Comparison of ENCODE assay signal across 25 cellular contexts in the genomic region with DNA sequence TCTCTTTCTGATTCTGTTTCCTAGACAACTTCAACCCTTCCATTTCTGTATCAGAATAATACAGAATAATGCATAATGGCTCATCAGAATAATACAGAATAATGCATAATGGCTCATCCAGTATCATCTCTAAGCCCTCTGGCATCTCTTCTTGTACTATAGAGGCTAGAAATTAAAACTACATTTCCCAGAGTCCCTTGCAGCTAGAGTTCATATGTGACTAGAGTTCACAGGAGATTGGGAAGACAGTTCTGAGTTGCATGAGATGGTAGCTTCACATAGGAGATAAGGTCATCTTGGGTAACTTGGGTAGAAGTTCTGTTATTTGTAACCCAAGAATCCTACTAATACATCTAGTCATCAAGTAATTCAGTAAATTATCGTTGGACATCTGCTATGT.
DNase-seq lines count a peak whose midpoint lies in the region; ATAC-seq, FAIRE-seq and TF ChIP-seq lines count a peak whose summit lies in the region.
"Had no signal": no experiment of that assay in that cellular context is flagged by ENCODE, and none has a peak within 500 bp of the region (broad histone marks: within the 10 kb centered on the region; RNA-seq: fewer than 3 reads in every experiment).

No MANE protein-coding gene starts in this region.

- no peak overlapping the region for H2AFZ ChIP-seq in H1 (ENCODE audit: low read length)
- H2AFZ ChIP-seq: GM23338 had no signal

- POLR2A ChIA-PET in WTC11 (lab: Charles Lee), result no interaction called here
- POLR2A ChIA-PET in H1 (lab: Charles Lee; ENCODE audit: partially characterized antibody), result no interaction called here
- POLR2A ChIA-PET in CD4-positive, alpha-beta memory T cell (lab: Charles Lee; ENCODE audit: partially characterized antibody), result no interaction called here

- no peaks in the 10 kb centered on the region for H3K27me3 ChIP-seq in H1 (replicated peaks in 1 of 4; ENCODE audit: control insufficient read depth in 3 of 4, extremely low read depth in 1 of 4, insufficient read depth in 3 of 4, low read length in 3 of 4)
- H3K27me3 ChIP-seq in CD4-positive, alpha-beta memory T cell (ENCODE audit: insufficient read depth, low read length), result no peaks in the 10 kb centered on the region
- H3K27me3 ChIP-seq: BLaER1 treated with 17β-estradiol and CSF1 and Interleukin-3, amounts not matched to agents 10 nM and 100 nM had no signal

- peak; percentile 6 for DNase-seq in activated CD4-positive, alpha-beta T cell treated with anti-CD3 and anti-CD28 coated beads, Interleukin-2, amount 10 ng/mL, durations not matched to agents 24 days and 14 days
- DNase-seq in activated CD4-positive, alpha-beta T cell treated with anti-CD3 and anti-CD28 coated beads for 1 hour, result no peak
- DNase-seq in WTC11 (ENCODE audit: low spot score), result no peak
- DNase-seq in H1 (ENCODE audit: low read depth in 1 of 2, low spot score in 2 of 2), result no peak
- no peak for DNase-seq in CD4-positive, alpha-beta memory T cell
- DNase-seq in A172 (ENCODE audit: low spot score), result no peak
- DNase-seq: ACHN; AML-193; BE2C; Calu3; CD4-positive, alpha-beta T cell; COR-L47; DMS53; DMS79 treated with DMSO at 0.1 percent for 48 hours; GF-D8; HFFc6 had no signal

- H3K36me3 Mint-ChIP-seq in activated CD4-positive, alpha-beta T cell treated with anti-CD3 and anti-CD28 coated beads, Interleukin-2, amount 10 ng/mL, durations not matched to agents 24 days and 14 days (ENCODE audit: low read depth), result no peaks in the 10 kb centered on the region
- H3K36me3 Mint-ChIP-seq in WTC11, result no peaks in the 10 kb centered on the region
- no peaks in the 10 kb centered on the region for H3K36me3 Mint-ChIP-seq in CD4-positive, alpha-beta memory T cell
- H3K36me3 Mint-ChIP-seq in activated T-helper 17 cell treated with anti-CD3 and anti-CD28 coated beads, Interleukin-2, amount 50 U/mL, for 72 hours (ENCODE audit: low read depth), result no peaks in the 10 kb centered on the region
- H3K36me3 Mint-ChIP-seq: CD14-positive monocyte had no signal

- peaks cover 13% of the 10 kb centered on the region for H3K27me3 Mint-ChIP-seq in activated CD4-positive, alpha-beta T cell treated with anti-CD3 and anti-CD28 coated beads, Interleukin-2, amount 10 ng/mL, durations not matched to agents 24 days and 14 days
- H3K27me3 Mint-ChIP-seq in WTC11 (ENCODE audit: low read depth), result no peaks in the 10 kb centered on the region
- peaks cover 8 to 18% of the 10 kb centered on the region in 2 donors for H3K27me3 Mint-ChIP-seq in CD4-positive, alpha-beta memory T cell
- peaks cover 12% of the 10 kb centered on the region for H3K27me3 Mint-ChIP-seq in activated T-helper 17 cell treated with anti-CD3 and anti-CD28 coated beads, Interleukin-2, amount 50 U/mL, for 72 hours

- no peak overlapping the region for H3K56ac ChIP-seq in H1 (replicated peaks; ENCODE audit: insufficient read length, low read depth, low read length)

- H3K9me3 ChIP-seq in H1 (ENCODE audit: insufficient read depth in 2 of 2, low read depth in 1 of 2, low read length in 1 of 2), result no peaks in the 10 kb centered on the region
- H3K9me3 ChIP-seq in CD4-positive, alpha-beta memory T cell (ENCODE audit: control insufficient read depth in 1 of 2, low read length in 2 of 2), result no peaks in the 10 kb centered on the region
- H3K9me3 ChIP-seq: BE2C; BLaER1 treated with 17β-estradiol and CSF1 and Interleukin-3, amounts not matched to agents 10 nM and 100 nM; HAP-1 had no signal

- H3K79me1 ChIP-seq in H1 (ENCODE audit: low read depth, low read length), result no peaks in the 10 kb centered on the region

- 72% methylated on average over 1 of the region's 1 CpG; no CpG with 5 or more reads in 1 of the 2 experiments for WGBS in H1 (ENCODE audit: extremely low coverage in 1 of 2, insufficient coverage in 1 of 2, insufficient read length in 1 of 2, insufficient replicate concordance in 2 of 2, low coverage in 1 of 2, low lambda C conversion rate in 2 of 2, missing lambda C conversion rate in 1 of 2), 2 experiments

- no peak overlapping the region for H3K4me2 ChIP-seq in H1 (ENCODE audit: insufficient read depth in 1 of 2, low read depth in 2 of 2, low read length in 2 of 2)
- H3K4me2 ChIP-seq: A549; BLaER1 treated with 17β-estradiol and CSF1 and Interleukin-3, amounts not matched to agents 10 nM and 100 nM; GM23338 had no signal

- no peak overlapping the region for H2BK20ac ChIP-seq in H1 (ENCODE audit: low read length)

- CTCF ChIA-PET in WTC11 (lab: Charles Lee), result no interaction called here
- CTCF ChIA-PET in H1 (lab: Charles Lee; ENCODE audit: partially characterized antibody), result interaction anchor here (0.7 to 0.8 kb wide), 2 partner anchors 17 to 75 kb away, joined by 3 read pairs; no protein-coding TSS in a partner anchor
- CTCF ChIA-PET in CD4-positive, alpha-beta memory T cell (lab: Charles Lee; ENCODE audit: partially characterized antibody), result interaction anchor here (1.2 kb wide), 1 partner anchor 9 kb away, joined by 3 read pairs; no protein-coding TSS in a partner anchor

- no peaks in the 10 kb centered on the region for H4K20me1 ChIP-seq in H1 (replicated peaks in 1 of 2; ENCODE audit: control insufficient read depth in 1 of 2, insufficient read depth in 2 of 2, low read length in 2 of 2)
- H4K20me1 ChIP-seq: BLaER1 treated with 17β-estradiol and CSF1 and Interleukin-3, amounts not matched to agents 10 nM and 100 nM had no signal

- no peak overlapping the region for H4K5ac ChIP-seq in H1 (ENCODE audit: insufficient read length, low read depth, low read length)

- H3K4me1 Mint-ChIP-seq in activated CD4-positive, alpha-beta T cell treated with anti-CD3 and anti-CD28 coated beads, Interleukin-2, amount 10 ng/mL, durations not matched to agents 24 days and 14 days, result peaks cover 4% of the 10 kb centered on the region
- 0 out of 2 replicates have a peak, but pooled peaks cover 4% of the 10 kb centered on the region for H3K4me1 Mint-ChIP-seq in WTC11
- peaks cover 0 to 1% (median 0%) of the 10 kb centered on the region in 4 donors for H3K4me1 Mint-ChIP-seq in CD4-positive, alpha-beta memory T cell
- H3K4me1 Mint-ChIP-seq in activated T-helper 17 cell treated with anti-CD3 and anti-CD28 coated beads, Interleukin-2, amount 50 U/mL, for 72 hours, result peaks cover 12% of the 10 kb centered on the region
- H3K4me1 Mint-ChIP-seq: CD14-positive monocyte, GM23338 had no signal

- H4K91ac ChIP-seq in H1 (replicated peaks; ENCODE audit: insufficient read length, low read length), result no peak overlapping the region

- no peak overlapping the region for H3K14ac ChIP-seq in H1 (ENCODE audit: insufficient read length)

- H2BK120ac ChIP-seq in H1 (replicated peaks; ENCODE audit: low read depth, low read length), result no peak overlapping the region

- H4K8ac ChIP-seq in H1 (ENCODE audit: extremely low read depth, insufficient read depth, low read length), result no peak overlapping the region

- no peaks in the 10 kb centered on the region for H3K79me2 ChIP-seq in H1 (ENCODE audit: control insufficient read depth in 1 of 2, insufficient read depth in 2 of 2, low read length in 2 of 2)

- H3K27ac ChIP-seq in H1 (ENCODE audit: low read depth, low read length), result no peak overlapping the region
- H3K27ac ChIP-seq in CD4-positive, alpha-beta memory T cell (ENCODE audit: low read depth, low read length), result no peak overlapping the region
- H3K27ac ChIP-seq: 22Rv1; A549; BLaER1 treated with 17β-estradiol and CSF1 and Interleukin-3, amounts not matched to agents 10 nM and 100 nM had no signal

- H2AK5ac ChIP-seq in H1 (ENCODE audit: low read depth, low read length), result no peak overlapping the region

- H3K18ac ChIP-seq in H1 (ENCODE audit: extremely low read depth, low read length), result no peak overlapping the region

- no peak overlapping the region for H2BK5ac ChIP-seq in H1 (ENCODE audit: low read depth, low read length)

- H3K4me3 Mint-ChIP-seq in activated CD4-positive, alpha-beta T cell treated with anti-CD3 and anti-CD28 coated beads, Interleukin-2, amount 10 ng/mL, durations not matched to agents 24 days and 14 days, result no peak overlapping the region
- no peak overlapping the region for H3K4me3 Mint-ChIP-seq in WTC11
- H3K4me3 Mint-ChIP-seq in CD4-positive, alpha-beta memory T cell, result no peak overlapping the region
- H3K4me3 Mint-ChIP-seq in activated T-helper 17 cell treated with anti-CD3 and anti-CD28 coated beads, Interleukin-2, amount 50 U/mL, for 72 hours, result no peak overlapping the region
- H3K4me3 Mint-ChIP-seq: CD14-positive monocyte; CD4-positive, alpha-beta T cell; GM23338; HFFc6 had no signal

- H3K36me3 ChIP-seq in H1 (ENCODE audit: control insufficient read depth in 2 of 4, insufficient read depth in 4 of 4, low read length in 3 of 4), result no peaks in the 10 kb centered on the region
- H3K36me3 ChIP-seq in CD4-positive, alpha-beta memory T cell (ENCODE audit: insufficient read depth, low read length), result no peaks in the 10 kb centered on the region
- H3K36me3 ChIP-seq: BE2C; BLaER1 treated with 17β-estradiol and CSF1 and Interleukin-3, amounts not matched to agents 10 nM and 100 nM; HAP-1 had no signal

- no peak overlapping the region for H3K9ac ChIP-seq in H1 (replicated peaks in 1 of 4; ENCODE audit: extremely low read depth in 1 of 4, low read depth in 3 of 4, low read length in 3 of 4)
- H3K9ac ChIP-seq: BLaER1 treated with 17β-estradiol and CSF1 and Interleukin-3, amounts not matched to agents 10 nM and 100 nM had no signal

- no peak overlapping the region for H2BK12ac ChIP-seq in H1 (ENCODE audit: low read depth, low read length)

- H3K4me1 ChIP-seq in H1 (replicated peaks in 1 of 4; ENCODE audit: control insufficient read depth in 3 of 4, insufficient read depth in 4 of 4, low read length in 3 of 4), result no peaks in the 10 kb centered on the region
- H3K4me1 ChIP-seq in CD4-positive, alpha-beta memory T cell (ENCODE audit: insufficient read depth, low read length), result no peaks in the 10 kb centered on the region
- H3K4me1 ChIP-seq: A549, BE2C, HAP-1 had no signal

- no peak overlapping the region for H3K4me3 ChIP-seq in H1 (ENCODE audit: extremely low read depth in 1 of 4, insufficient read depth in 2 of 4, low read depth in 3 of 4, low read length in 4 of 4)
- H3K4me3 ChIP-seq in CD4-positive, alpha-beta memory T cell (ENCODE audit: low read length in 2 of 2), result no peak overlapping the region
- H3K4me3 ChIP-seq: A549; BLaER1 treated with 17β-estradiol and CSF1 and Interleukin-3, amounts not matched to agents 10 nM and 100 nM; GM23338; HAP-1 had no signal

- intact Hi-C loops in activated CD4-positive, alpha-beta T cell treated with anti-CD3 and anti-CD28 coated beads, Interleukin-2, amount 10 ng/mL, durations not matched to agents 24 days and 14 days (cut with micrococcal nuclease), result no loop called here
- intact Hi-C loops in CD4-positive, alpha-beta memory T cell (cut with micrococcal nuclease), result no loop called here

- TF ChIP-seq CTCF in WTC11 (IDR thresholded peaks at IDR 0.05), result no peak
- TF ChIP-seq CTCF in H1 (IDR thresholded peaks at IDR 0.05; ENCODE audit: control extremely low read depth in 1 of 3, insufficient read depth in 1 of 3, low read depth in 1 of 3, low read length in 3 of 3), result no peak

- H3K23ac ChIP-seq in H1 (ENCODE audit: insufficient read length), result no peak overlapping the region

- 0 out of 2 replicates have a peak, but pooled peaks have one; percentile 18 for ATAC-seq in WTC11
- ATAC-seq in activated T-helper 17 cell treated with anti-CD3 and anti-CD28 coated beads, Interleukin-2, amount 50 U/mL, for 72 hours (replicated peaks), result no peak
- ATAC-seq: A549, GM23338 had no signal

- no peak overlapping the region for H3K27ac Mint-ChIP-seq in activated CD4-positive, alpha-beta T cell treated with anti-CD3 and anti-CD28 coated beads, Interleukin-2, amount 10 ng/mL, durations not matched to agents 24 days and 14 days
- H3K27ac Mint-ChIP-seq in WTC11, result no peak overlapping the region
- H3K27ac Mint-ChIP-seq in CD4-positive, alpha-beta memory T cell, result no peak overlapping the region
- H3K27ac Mint-ChIP-seq in activated T-helper 17 cell treated with anti-CD3 and anti-CD28 coated beads, Interleukin-2, amount 50 U/mL, for 72 hours, result no peak overlapping the region
- H3K27ac Mint-ChIP-seq: CD14-positive monocyte; CD4-positive, alpha-beta T cell; GM23338; HFFc6 had no signal

- TF ChIP-seq POLR2A in H1 (IDR thresholded peaks at IDR 0.05; ENCODE audit: control extremely low read depth in 1 of 2, low read depth in 2 of 2, low read length in 2 of 2), result no peak

- TF ChIP-seq EP300 in H1 (IDR thresholded peaks at IDR 0.05; ENCODE audit: borderline replicate concordance in 1 of 2, low read depth in 2 of 2, low read length in 2 of 2), result no peak

- H2BK15ac ChIP-seq in H1 (ENCODE audit: low read length), result no peak overlapping the region

- FAIRE-seq in H1 (lab: Jason Lieb, UNC), result peak; percentile 7
- FAIRE-seq: A549, GM19239, H54 had no signal

- H3K23me2 ChIP-seq in H1 (ENCODE audit: low read depth, low read length), result no peaks in the 10 kb centered on the region

- H3K9me3 Mint-ChIP-seq in activated CD4-positive, alpha-beta T cell treated with anti-CD3 and anti-CD28 coated beads, Interleukin-2, amount 10 ng/mL, durations not matched to agents 24 days and 14 days, result no peaks in the 10 kb centered on the region
- H3K9me3 Mint-ChIP-seq in WTC11, result peaks cover 3% of the 10 kb centered on the region
- H3K9me3 Mint-ChIP-seq in CD4-positive, alpha-beta memory T cell, result no peaks in the 10 kb centered on the region
- H3K9me3 Mint-ChIP-seq in activated T-helper 17 cell treated with anti-CD3 and anti-CD28 coated beads, Interleukin-2, amount 50 U/mL, for 72 hours, result no peaks in the 10 kb centered on the region
- H3K9me3 Mint-ChIP-seq: CD4-positive, alpha-beta T cell; GM23338; HFFc6 had no signal

- no peak for TF ChIP-seq RAD21 in H1 (IDR thresholded peaks at IDR 0.05 in 1 of 2, conservative IDR thresholded peaks at IDR 0.05 in 1 of 2; ENCODE audit: low read depth in 2 of 2, low read length in 2 of 2)

- H3K4ac ChIP-seq in H1 (replicated peaks; ENCODE audit: insufficient read length, low read depth, low read length), result no peak overlapping the region
